Comparison of ENCODE assay signal across 1 cellular context in the genomic region with DNA sequence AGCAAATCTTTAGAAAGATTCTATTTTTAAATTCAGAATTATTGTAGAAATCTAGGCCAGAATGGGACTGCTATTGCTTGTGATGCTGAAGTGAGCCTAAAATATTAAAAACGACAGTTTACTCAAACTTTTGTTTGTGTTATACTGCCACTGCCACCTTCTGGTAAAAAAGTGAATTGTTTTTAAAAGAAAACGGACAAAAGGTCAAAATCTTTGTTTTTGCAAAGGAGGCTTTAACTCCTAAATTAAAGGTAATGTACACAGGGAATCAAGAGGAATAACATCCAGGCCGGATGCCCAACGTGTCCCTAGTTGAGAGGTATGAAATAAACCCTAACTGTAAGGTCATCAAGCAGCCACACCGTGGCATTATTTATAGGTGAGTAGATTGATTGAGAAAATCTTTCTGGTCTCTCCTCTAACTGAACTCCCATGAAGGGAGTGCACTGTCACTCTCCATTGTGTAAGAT.
TF ChIP-seq lines count a peak whose summit lies in the region.

No MANE protein-coding gene starts in this region.

TF ChIP-seq in H1, 55 proteins besides CTCF, POLR2A, EP300 and RAD21:
- TF ChIP-seq, protein P1, sequence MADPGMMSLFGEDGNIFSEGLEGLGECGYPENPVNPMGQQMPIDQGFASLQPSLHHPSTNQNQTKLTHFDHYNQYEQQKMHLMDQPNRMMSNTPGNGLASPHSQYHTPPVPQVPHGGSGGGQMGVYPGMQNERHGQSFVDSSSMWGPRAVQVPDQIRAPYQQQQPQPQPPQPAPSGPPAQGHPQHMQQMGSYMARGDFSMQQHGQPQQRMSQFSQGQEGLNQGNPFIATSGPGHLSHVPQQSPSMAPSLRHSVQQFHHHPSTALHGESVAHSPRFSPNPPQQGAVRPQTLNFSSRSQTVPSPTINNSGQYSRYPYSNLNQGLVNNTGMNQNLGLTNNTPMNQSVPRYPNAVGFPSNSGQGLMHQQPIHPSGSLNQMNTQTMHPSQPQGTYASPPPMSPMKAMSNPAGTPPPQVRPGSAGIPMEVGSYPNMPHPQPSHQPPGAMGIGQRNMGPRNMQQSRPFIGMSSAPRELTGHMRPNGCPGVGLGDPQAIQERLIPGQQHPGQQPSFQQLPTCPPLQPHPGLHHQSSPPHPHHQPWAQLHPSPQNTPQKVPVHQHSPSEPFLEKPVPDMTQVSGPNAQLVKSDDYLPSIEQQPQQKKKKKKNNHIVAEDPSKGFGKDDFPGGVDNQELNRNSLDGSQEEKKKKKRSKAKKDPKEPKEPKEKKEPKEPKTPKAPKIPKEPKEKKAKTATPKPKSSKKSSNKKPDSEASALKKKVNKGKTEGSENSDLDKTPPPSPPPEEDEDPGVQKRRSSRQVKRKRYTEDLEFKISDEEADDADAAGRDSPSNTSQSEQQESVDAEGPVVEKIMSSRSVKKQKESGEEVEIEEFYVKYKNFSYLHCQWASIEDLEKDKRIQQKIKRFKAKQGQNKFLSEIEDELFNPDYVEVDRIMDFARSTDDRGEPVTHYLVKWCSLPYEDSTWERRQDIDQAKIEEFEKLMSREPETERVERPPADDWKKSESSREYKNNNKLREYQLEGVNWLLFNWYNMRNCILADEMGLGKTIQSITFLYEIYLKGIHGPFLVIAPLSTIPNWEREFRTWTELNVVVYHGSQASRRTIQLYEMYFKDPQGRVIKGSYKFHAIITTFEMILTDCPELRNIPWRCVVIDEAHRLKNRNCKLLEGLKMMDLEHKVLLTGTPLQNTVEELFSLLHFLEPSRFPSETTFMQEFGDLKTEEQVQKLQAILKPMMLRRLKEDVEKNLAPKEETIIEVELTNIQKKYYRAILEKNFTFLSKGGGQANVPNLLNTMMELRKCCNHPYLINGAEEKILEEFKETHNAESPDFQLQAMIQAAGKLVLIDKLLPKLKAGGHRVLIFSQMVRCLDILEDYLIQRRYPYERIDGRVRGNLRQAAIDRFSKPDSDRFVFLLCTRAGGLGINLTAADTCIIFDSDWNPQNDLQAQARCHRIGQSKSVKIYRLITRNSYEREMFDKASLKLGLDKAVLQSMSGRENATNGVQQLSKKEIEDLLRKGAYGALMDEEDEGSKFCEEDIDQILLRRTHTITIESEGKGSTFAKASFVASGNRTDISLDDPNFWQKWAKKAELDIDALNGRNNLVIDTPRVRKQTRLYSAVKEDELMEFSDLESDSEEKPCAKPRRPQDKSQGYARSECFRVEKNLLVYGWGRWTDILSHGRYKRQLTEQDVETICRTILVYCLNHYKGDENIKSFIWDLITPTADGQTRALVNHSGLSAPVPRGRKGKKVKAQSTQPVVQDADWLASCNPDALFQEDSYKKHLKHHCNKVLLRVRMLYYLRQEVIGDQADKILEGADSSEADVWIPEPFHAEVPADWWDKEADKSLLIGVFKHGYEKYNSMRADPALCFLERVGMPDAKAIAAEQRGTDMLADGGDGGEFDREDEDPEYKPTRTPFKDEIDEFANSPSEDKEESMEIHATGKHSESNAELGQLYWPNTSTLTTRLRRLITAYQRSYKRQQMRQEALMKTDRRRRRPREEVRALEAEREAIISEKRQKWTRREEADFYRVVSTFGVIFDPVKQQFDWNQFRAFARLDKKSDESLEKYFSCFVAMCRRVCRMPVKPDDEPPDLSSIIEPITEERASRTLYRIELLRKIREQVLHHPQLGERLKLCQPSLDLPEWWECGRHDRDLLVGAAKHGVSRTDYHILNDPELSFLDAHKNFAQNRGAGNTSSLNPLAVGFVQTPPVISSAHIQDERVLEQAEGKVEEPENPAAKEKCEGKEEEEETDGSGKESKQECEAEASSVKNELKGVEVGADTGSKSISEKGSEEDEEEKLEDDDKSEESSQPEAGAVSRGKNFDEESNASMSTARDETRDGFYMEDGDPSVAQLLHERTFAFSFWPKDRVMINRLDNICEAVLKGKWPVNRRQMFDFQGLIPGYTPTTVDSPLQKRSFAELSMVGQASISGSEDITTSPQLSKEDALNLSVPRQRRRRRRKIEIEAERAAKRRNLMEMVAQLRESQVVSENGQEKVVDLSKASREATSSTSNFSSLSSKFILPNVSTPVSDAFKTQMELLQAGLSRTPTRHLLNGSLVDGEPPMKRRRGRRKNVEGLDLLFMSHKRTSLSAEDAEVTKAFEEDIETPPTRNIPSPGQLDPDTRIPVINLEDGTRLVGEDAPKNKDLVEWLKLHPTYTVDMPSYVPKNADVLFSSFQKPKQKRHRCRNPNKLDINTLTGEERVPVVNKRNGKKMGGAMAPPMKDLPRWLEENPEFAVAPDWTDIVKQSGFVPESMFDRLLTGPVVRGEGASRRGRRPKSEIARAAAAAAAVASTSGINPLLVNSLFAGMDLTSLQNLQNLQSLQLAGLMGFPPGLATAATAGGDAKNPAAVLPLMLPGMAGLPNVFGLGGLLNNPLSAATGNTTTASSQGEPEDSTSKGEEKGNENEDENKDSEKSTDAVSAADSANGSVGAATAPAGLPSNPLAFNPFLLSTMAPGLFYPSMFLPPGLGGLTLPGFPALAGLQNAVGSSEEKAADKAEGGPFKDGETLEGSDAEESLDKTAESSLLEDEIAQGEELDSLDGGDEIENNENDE (IDR thresholded peaks at IDR 0.05; ENCODE audit: insufficient replicate concordance, low read length): no peak
- TF ChIP-seq MAFK (IDR thresholded peaks at IDR 0.05; ENCODE audit: low read depth, low read length) (no peak), TAF7 (optimal IDR thresholded peaks at IDR 0.05; ENCODE audit: borderline replicate concordance, low read depth, low read length) (no peak), RXRA (IDR thresholded peaks at IDR 0.05; ENCODE audit: insufficient read depth, low read depth, low read length) (no peak), SP2 (IDR thresholded peaks at IDR 0.05; ENCODE audit: low read length) (no peak), CBX5 (IDR thresholded peaks at IDR 0.05; ENCODE audit: low read depth, low read length) (no peak), BRCA1 (IDR thresholded peaks at IDR 0.05; ENCODE audit: low read depth, low read length) (no peak), RNF2 (IDR thresholded peaks at IDR 0.05; ENCODE audit: borderline replicate concordance, low read depth, low read length, missing control alignments, poor library complexity, severe bottlenecking) (no peak), SIRT6 (IDR thresholded peaks at IDR 0.05; ENCODE audit: low read length) (no peak), SUZ12 (IDR thresholded peaks at IDR 0.05; ENCODE audit: low read length) (no peak), POU5F1 (IDR thresholded peaks at IDR 0.05; ENCODE audit: low read depth, low read length) (no peak), SP1 (IDR thresholded peaks at IDR 0.05; ENCODE audit: low read depth, low read length) (no peak), SRF (IDR thresholded peaks at IDR 0.05; ENCODE audit: low read depth, low read length) (no peak), SIN3A (conservative IDR thresholded peaks at IDR 0.05 in 1 of 2, IDR thresholded peaks at IDR 0.05 in 1 of 2; ENCODE audit: low read depth in 1 of 2, low read length in 2 of 2) (no peak), CTBP2 (IDR thresholded peaks at IDR 0.05; ENCODE audit: borderline replicate concordance, insufficient read depth, insufficient read length, low read length) (no peak), BCL11A (IDR thresholded peaks at IDR 0.05; ENCODE audit: low read depth in 2 of 2, low read length in 2 of 2) (no peak), NRF1 (IDR thresholded peaks at IDR 0.05; ENCODE audit: low read depth, low read length) (no peak)
- TF ChIP-seq, protein P2, sequence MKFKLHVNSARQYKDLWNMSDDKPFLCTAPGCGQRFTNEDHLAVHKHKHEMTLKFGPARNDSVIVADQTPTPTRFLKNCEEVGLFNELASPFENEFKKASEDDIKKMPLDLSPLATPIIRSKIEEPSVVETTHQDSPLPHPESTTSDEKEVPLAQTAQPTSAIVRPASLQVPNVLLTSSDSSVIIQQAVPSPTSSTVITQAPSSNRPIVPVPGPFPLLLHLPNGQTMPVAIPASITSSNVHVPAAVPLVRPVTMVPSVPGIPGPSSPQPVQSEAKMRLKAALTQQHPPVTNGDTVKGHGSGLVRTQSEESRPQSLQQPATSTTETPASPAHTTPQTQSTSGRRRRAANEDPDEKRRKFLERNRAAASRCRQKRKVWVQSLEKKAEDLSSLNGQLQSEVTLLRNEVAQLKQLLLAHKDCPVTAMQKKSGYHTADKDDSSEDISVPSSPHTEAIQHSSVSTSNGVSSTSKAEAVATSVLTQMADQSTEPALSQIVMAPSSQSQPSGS (IDR thresholded peaks at IDR 0.05; ENCODE audit: low read length): no peak
